Comparison of ENCODE assay signal across 7 cellular contexts in genomic region chr19:48896191-48896720, GRCh38. TPM values are rescaled to one million over a fixed set of nuclear protein-coding genes. Genes with fewer than 3 reads are reported as not detected.
DNase-seq lines count a peak whose midpoint lies in the region; ATAC-seq and TF ChIP-seq lines count a peak whose summit lies in the region.
"Had no signal": no experiment of that assay in that cellular context is flagged by ENCODE, and none has a peak within 500 bp of the region (broad histone marks: within the 10 kb centered on the region; RNA-seq: fewer than 3 reads in every experiment).

No MANE protein-coding gene starts in this region.

- H3K4me3 Mint-ChIP-seq in activated naive CD8-positive, alpha-beta T cell treated with anti-CD3 and anti-CD28 coated beads, Interleukin-2, amount 50 U/mL, for 24 hours: peak overlapping the region; percentile 34
- H3K4me3 Mint-ChIP-seq in mesothelial cell of epicardium: peak overlapping the region; percentile 56

- H3K4me1 ChIP-seq in DND-41 (ENCODE audit: insufficient read depth, low read length): peaks cover 16% of the 10 kb centered on the region

- H2AFZ ChIP-seq in DND-41 (ENCODE audit: low read depth, low read length): no peak overlapping the region

- no peaks in the 10 kb centered on the region for H3K9me3 ChIP-seq in DND-41 (ENCODE audit: insufficient read depth, low read length, severe bottlenecking)
- H3K9me3 ChIP-seq: HAP-1 had no signal

- H3K36me3 Mint-ChIP-seq in activated naive CD8-positive, alpha-beta T cell treated with anti-CD3 and anti-CD28 coated beads, Interleukin-2, amount 50 U/mL, for 24 hours (ENCODE audit: low read depth): peaks cover 3% of the 10 kb centered on the region
- H3K36me3 Mint-ChIP-seq in mesothelial cell of epicardium: no peaks in the 10 kb centered on the region

- H3K9ac ChIP-seq in DND-41 (ENCODE audit: low read depth, low read length): no peak overlapping the region

- H3K4me1 Mint-ChIP-seq in activated naive CD8-positive, alpha-beta T cell treated with anti-CD3 and anti-CD28 coated beads, Interleukin-2, amount 50 U/mL, for 24 hours: peaks cover 30% of the 10 kb centered on the region
- peaks cover 29% of the 10 kb centered on the region for H3K4me1 Mint-ChIP-seq in mesothelial cell of epicardium

- H3K27ac Mint-ChIP-seq in activated naive CD8-positive, alpha-beta T cell treated with anti-CD3 and anti-CD28 coated beads, Interleukin-2, amount 50 U/mL, for 24 hours: no peak overlapping the region
- H3K27ac Mint-ChIP-seq in mesothelial cell of epicardium: peak overlapping the region; percentile 67

- peaks cover 11% of the 10 kb centered on the region for H3K79me2 ChIP-seq in DND-41 (ENCODE audit: insufficient read depth, low read length)

- peaks cover 4% of the 10 kb centered on the region; the same call in 1 of the 2 replicates for H3K36me3 ChIP-seq in DND-41 (ENCODE audit: insufficient read depth, low read length)
- H3K36me3 ChIP-seq: HAP-1 had no signal

- peak; percentile 43 for DNase-seq in DND-41
- DNase-seq in activated naive CD8-positive, alpha-beta T cell treated with anti-CD3 and anti-CD28 coated beads, Interleukin-2, amount 50 U/mL, for 24 hours: peak; percentile 60
- peak in 1 of 2 experiments; percentile 66 for DNase-seq in mesothelial cell of epicardium (ENCODE audit: low spot score in 2 of 2, unreplicated experiment in 2 of 2)
- DNase-seq in HuH-7.5 (ENCODE audit: low spot score): no peak

- H3K4me2 ChIP-seq in DND-41 (ENCODE audit: insufficient read depth, low read length): no peak overlapping the region

- TF ChIP-seq CTCF in DND-41 (IDR thresholded peaks at IDR 0.05; ENCODE audit: borderline replicate concordance, extremely low read depth, low read length, poor library complexity, severe bottlenecking) (no peak), mesothelial cell of epicardium (IDR thresholded peaks at IDR 0.05; ENCODE audit: unreplicated experiment) (no peak)

- H3K9me3 Mint-ChIP-seq in activated naive CD8-positive, alpha-beta T cell treated with anti-CD3 and anti-CD28 coated beads, Interleukin-2, amount 50 U/mL, for 24 hours: no peaks in the 10 kb centered on the region
- no peaks in the 10 kb centered on the region for H3K9me3 Mint-ChIP-seq in mesothelial cell of epicardium

- no peak overlapping the region for H3K4me3 ChIP-seq in DND-41 (ENCODE audit: low read depth in 1 of 2, low read length in 2 of 2)
- H3K4me3 ChIP-seq: HAP-1 had no signal

- H3K27me3 ChIP-seq in DND-41 (ENCODE audit: insufficient read depth, low read length, poor library complexity): no peaks in the 10 kb centered on the region

- no peaks in the 10 kb centered on the region for H4K20me1 ChIP-seq in DND-41 (ENCODE audit: insufficient read depth, low read length)

- ATAC-seq in DND-41 (ENCODE audit: insufficient read depth, low read depth) (no peak), HG03460 (IDR thresholded peaks at IDR 0.05; ENCODE audit: unreplicated experiment) (no peak), GM21619 (IDR thresholded peaks at IDR 0.05; ENCODE audit: unreplicated experiment) (no peak)
- peak; percentile 21 for ATAC-seq in activated naive CD8-positive, alpha-beta T cell treated with anti-CD3 and anti-CD28 coated beads, Interleukin-2, amount 50 U/mL, for 24 hours

- H3K27ac ChIP-seq in DND-41 (ENCODE audit: low read length): no peak overlapping the region

- peaks cover 20% of the 10 kb centered on the region for H3K27me3 Mint-ChIP-seq in activated naive CD8-positive, alpha-beta T cell treated with anti-CD3 and anti-CD28 coated beads, Interleukin-2, amount 50 U/mL, for 24 hours
- no peaks in the 10 kb centered on the region for H3K27me3 Mint-ChIP-seq in mesothelial cell of epicardium (ENCODE audit: low read depth)

RNA-seq across cellular contexts. Expression of gene TULP2, which starts 2.3 kb away (rescaled TPM):
- 0.38 to 1.4 TPM (median 0.84 TPM) in 3 replicates for total RNA-seq in mesothelial cell of epicardium

RNA-seq across cellular contexts. Expression of gene NUCB1, which starts 3.9 kb away (rescaled TPM):
- total RNA-seq in mesothelial cell of epicardium: 152 to 159 TPM (median 159 TPM) in 3 replicates

RNA-seq across cellular contexts. Expression of gene PPP1R15A, which starts 24.0 kb away (rescaled TPM):
- 158 to 170 TPM (median 158 TPM) in 3 replicates for total RNA-seq in mesothelial cell of epicardium

RNA-seq across cellular contexts. Expression of gene PLEKHA4, which starts 27.8 kb away (rescaled TPM):
- 25.7 to 28.6 TPM (median 26.9 TPM) in 3 replicates for total RNA-seq in mesothelial cell of epicardium

RNA-seq across cellular contexts. Expression of gene DHDH, which starts 37.2 kb away (rescaled TPM):
- total RNA-seq in mesothelial cell of epicardium: 2.3 to 3.5 TPM (median 3.2 TPM) in 3 replicates
